In the genomic region with DNA sequence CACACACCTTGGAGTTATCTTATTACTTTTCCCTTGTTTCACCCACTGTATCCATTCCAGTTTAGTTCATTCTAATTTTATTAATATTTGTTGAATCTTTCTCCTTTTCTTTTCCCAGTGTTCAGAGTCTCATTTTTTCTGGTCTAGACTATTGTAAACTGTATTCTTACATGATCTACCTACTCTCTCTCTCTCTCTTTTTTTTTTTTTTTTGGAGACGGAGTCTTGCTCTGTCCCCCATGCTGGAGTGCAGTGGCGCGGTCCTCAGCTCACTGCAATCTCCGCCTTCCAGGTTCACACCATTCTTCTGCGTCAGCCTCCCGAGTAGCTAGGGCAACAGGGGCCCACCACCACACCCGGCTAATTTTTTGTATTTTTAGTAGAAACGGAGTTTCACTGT, we compare ENCODE assay signal across 14 cellular contexts. TPM values are rescaled to one million over a fixed set of nuclear protein-coding genes. Genes with fewer than 3 reads are reported as not detected.
DNase-seq lines count a peak whose midpoint lies in the region; ATAC-seq and TF ChIP-seq lines count a peak whose summit lies in the region.
"Had no signal": no experiment of that assay in that cellular context is flagged by ENCODE, and none has a peak within 500 bp of the region (broad histone marks: within the 10 kb centered on the region; RNA-seq: fewer than 3 reads in every experiment).

No MANE protein-coding gene starts in this region.

- no peaks in the 10 kb centered on the region for H3K27me3 ChIP-seq in fibroblast of lung (ENCODE audit: control insufficient read depth, insufficient read depth, low read length)
- H3K27me3 ChIP-seq: transverse colon had no signal

- DNase-seq in T-helper 1 cell (no peak), fibroblast of lung (ENCODE audit: low read depth in 2 of 2) (no peak), caudate nucleus (lab: John Stamatoyannopoulos, UW) (no peak), NCI-H2171 treated with DMSO at 0.1 percent for 48 hours (lab: John Stamatoyannopoulos, UW) (no peak)
- no peak for DNase-seq in stimulated activated effector memory CD8-positive, alpha-beta T cell treated with anti-CD3 and anti-CD28 coated beads, Interleukin-12 subunit alpha, Interleukin-12 subunit beta, amount 100 ng/mL, for 72 hours (ENCODE audit: low spot score in 2 of 2)
- DNase-seq: 8988T; activated CD8-positive, alpha-beta memory T cell treated with anti-CD3 and anti-CD28 coated beads for 24 hours; kidney; NCI-H2227 treated with DMSO at 0.1 percent for 48 hours; transverse colon had no signal

- H3K27ac ChIP-seq in fibroblast of lung (ENCODE audit: insufficient read depth, low read length), result no peak overlapping the region
- H3K27ac ChIP-seq in caudate nucleus (ENCODE audit: low read depth, low read length), result no peak overlapping the region
- H3K27ac ChIP-seq: parathyroid adenoma had no signal

- H3K36me3 Mint-ChIP-seq in T-helper 1 cell treated with Interleukin-12 subunit alpha and Interleukin-12 subunit beta and Interleukin-4 antibody, amounts not matched to agents 30 μg/mL and 1 μg/mL, for 36 hours (ENCODE audit: low read depth), result peaks cover 12% of the 10 kb centered on the region
- H3K36me3 Mint-ChIP-seq in stimulated activated effector memory CD8-positive, alpha-beta T cell treated with anti-CD3 and anti-CD28 coated beads, Interleukin-12 subunit alpha, Interleukin-12 subunit beta, amount 100 ng/mL, for 72 hours, result peaks cover 33% of the 10 kb centered on the region

- ATAC-seq in stimulated activated effector memory CD8-positive, alpha-beta T cell treated with anti-CD3 and anti-CD28 coated beads, Interleukin-12 subunit alpha, Interleukin-12 subunit beta, amount 100 ng/mL, for 72 hours, result no peak
- ATAC-seq in HG02970 (IDR thresholded peaks at IDR 0.05; ENCODE audit: low FRiP score, unreplicated experiment), result no peak

- H3K9me3 Mint-ChIP-seq in T-helper 1 cell treated with Interleukin-12 subunit alpha and Interleukin-12 subunit beta and Interleukin-4 antibody, amounts not matched to agents 30 μg/mL and 1 μg/mL, for 36 hours, result no peaks in the 10 kb centered on the region
- no peaks in the 10 kb centered on the region for H3K9me3 Mint-ChIP-seq in stimulated activated effector memory CD8-positive, alpha-beta T cell treated with anti-CD3 and anti-CD28 coated beads, Interleukin-12 subunit alpha, Interleukin-12 subunit beta, amount 100 ng/mL, for 72 hours

- peaks cover 1% of the 10 kb centered on the region for H3K36me3 ChIP-seq in fibroblast of lung (ENCODE audit: control insufficient read depth, insufficient read depth, low read length)

- H3K4me2 ChIP-seq in fibroblast of lung (ENCODE audit: extremely low read depth, insufficient read depth, low read length), result peak overlapping the region; percentile 96

- peaks cover 26% of the 10 kb centered on the region for H3K4me1 Mint-ChIP-seq in T-helper 1 cell treated with Interleukin-12 subunit alpha and Interleukin-12 subunit beta and Interleukin-4 antibody, amounts not matched to agents 30 μg/mL and 1 μg/mL, for 36 hours (ENCODE audit: low read depth)
- peaks cover 47% of the 10 kb centered on the region for H3K4me1 Mint-ChIP-seq in stimulated activated effector memory CD8-positive, alpha-beta T cell treated with anti-CD3 and anti-CD28 coated beads, Interleukin-12 subunit alpha, Interleukin-12 subunit beta, amount 100 ng/mL, for 72 hours

- H3K9me3 ChIP-seq in fibroblast of lung (ENCODE audit: control insufficient read depth, insufficient read depth, low read depth, low read length), result no peaks in the 10 kb centered on the region
- H3K9me3 ChIP-seq: transverse colon had no signal

- H2AFZ ChIP-seq in fibroblast of lung (ENCODE audit: low read length), result no peak overlapping the region

- peaks cover 19% of the 10 kb centered on the region for H3K79me2 ChIP-seq in fibroblast of lung (ENCODE audit: control insufficient read depth, insufficient read depth, low read length)

- no peak overlapping the region for H3K9ac ChIP-seq in fibroblast of lung (ENCODE audit: insufficient read depth, low read length)
- H3K9ac ChIP-seq: parathyroid adenoma had no signal

- H3K4me1 ChIP-seq in fibroblast of lung (ENCODE audit: control insufficient read depth, extremely low read depth, insufficient read depth, low read length), result peaks cover 2% of the 10 kb centered on the region
- H3K4me1 ChIP-seq: parathyroid adenoma had no signal

- peak overlapping the region; percentile 93 for H3K4me3 ChIP-seq in WI38 (ENCODE audit: low read depth, low read length)
- peak overlapping the region in 3 of 4 experiments; percentile 36 to 83 (median 69) for H3K4me3 ChIP-seq in fibroblast of lung (replicated peaks in 1 of 4; ENCODE audit: control extremely low read depth in 1 of 4, insufficient read depth in 1 of 4, low read depth in 3 of 4, low read length in 4 of 4)

- H4K20me1 ChIP-seq in fibroblast of lung (ENCODE audit: control insufficient read depth, extremely low read depth, insufficient read depth, low read length), result no peaks in the 10 kb centered on the region

- H3K27me3 Mint-ChIP-seq in T-helper 1 cell treated with Interleukin-12 subunit alpha and Interleukin-12 subunit beta and Interleukin-4 antibody, amounts not matched to agents 30 μg/mL and 1 μg/mL, for 36 hours (ENCODE audit: low read depth), result no peaks in the 10 kb centered on the region

- H3K27ac Mint-ChIP-seq in T-helper 1 cell treated with Interleukin-12 subunit alpha and Interleukin-12 subunit beta and Interleukin-4 antibody, amounts not matched to agents 30 μg/mL and 1 μg/mL, for 36 hours, result no peak overlapping the region
- peak overlapping the region; percentile 98 for H3K27ac Mint-ChIP-seq in stimulated activated effector memory CD8-positive, alpha-beta T cell treated with anti-CD3 and anti-CD28 coated beads, Interleukin-12 subunit alpha, Interleukin-12 subunit beta, amount 100 ng/mL, for 72 hours

- peak overlapping the region; percentile 15 for H3K4me3 Mint-ChIP-seq in T-helper 1 cell treated with Interleukin-12 subunit alpha and Interleukin-12 subunit beta and Interleukin-4 antibody, amounts not matched to agents 30 μg/mL and 1 μg/mL, for 36 hours
- peak overlapping the region; percentile 99 for H3K4me3 Mint-ChIP-seq in stimulated activated effector memory CD8-positive, alpha-beta T cell treated with anti-CD3 and anti-CD28 coated beads, Interleukin-12 subunit alpha, Interleukin-12 subunit beta, amount 100 ng/mL, for 72 hours

- no peak for TF ChIP-seq CTCF in WI38 (IDR thresholded peaks at IDR 0.05; ENCODE audit: low read depth, low read length)
- no peak for TF ChIP-seq CTCF in fibroblast of lung (conservative IDR thresholded peaks at IDR 0.05 in 1 of 2, IDR thresholded peaks at IDR 0.05 in 1 of 2; ENCODE audit: low read depth in 1 of 2, low read length in 2 of 2)

RNA-seq across cellular contexts. Expression of gene ANKRD42, which starts 2.1 kb away (rescaled TPM):
- total RNA-seq in fibroblast of lung, result 13.9 and 17.5 TPM in 2 replicates
- polyA plus RNA-seq in fibroblast of lung, result 6.5 and 7.1 TPM in 2 replicates
- 8.3 and 10.1 TPM in 2 replicates for polyA plus RNA-seq in fibroblast of lung (2012)
- 2.1 and 7.9 TPM in 2 replicates for polyA minus RNA-seq in fibroblast of lung (ENCODE audit: low replicate concordance)

RNA-seq across cellular contexts. Expression of gene PCF11, which starts 38.7 kb away (rescaled TPM):
- total RNA-seq in fibroblast of lung, result 36.5 and 44.8 TPM in 2 replicates
- 23.9 and 26.6 TPM in 2 replicates for polyA plus RNA-seq in fibroblast of lung
- polyA plus RNA-seq in fibroblast of lung (2012), result 12.5 and 13.7 TPM in 2 replicates
- polyA minus RNA-seq in fibroblast of lung (ENCODE audit: low replicate concordance), result 3.4 and 6.8 TPM in 2 replicates
